In the genomic region with DNA sequence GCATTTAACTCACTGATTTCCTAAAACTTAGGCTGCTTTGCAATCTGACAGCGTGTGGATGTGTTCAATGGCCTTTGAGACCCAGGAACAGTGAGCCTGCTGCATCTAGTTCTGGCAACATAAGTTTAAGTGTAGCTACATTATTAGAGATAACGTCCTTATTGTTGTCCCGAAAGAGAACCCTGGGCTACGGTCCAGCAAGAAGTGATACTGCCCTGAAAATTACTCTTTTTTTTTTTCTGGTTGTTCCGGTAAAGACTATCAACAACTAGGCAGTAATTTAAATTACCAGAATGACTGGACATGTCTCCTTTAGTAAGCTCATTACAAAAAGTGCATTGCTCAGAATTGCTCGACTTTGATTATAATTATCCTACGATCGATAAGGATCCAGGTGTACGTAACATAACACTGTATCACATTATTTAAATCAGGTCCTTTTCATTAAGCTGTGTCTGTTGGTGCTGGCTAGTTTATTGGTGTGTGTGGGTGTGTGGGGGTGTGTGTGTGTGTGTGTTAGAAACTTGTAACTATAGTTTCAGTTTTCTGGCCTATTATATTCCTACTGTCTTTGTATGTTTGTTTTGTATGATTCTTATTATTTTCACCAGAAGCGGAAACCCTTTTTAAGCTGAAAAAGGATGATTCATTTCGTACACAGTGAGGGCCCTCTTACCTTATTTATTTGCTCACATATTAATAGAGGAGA, we compare ENCODE assay signal across 9 cellular contexts. TPM values are rescaled to one million over a fixed set of nuclear protein-coding genes. Genes with fewer than 3 reads are reported as not detected.
A peak's percentile ranks its signal among the peaks of the same experiment; 100 is the strongest.
DNase-seq lines count a peak whose midpoint lies in the region; ATAC-seq, FAIRE-seq and TF ChIP-seq lines count a peak whose summit lies in the region.
"Had no signal": no experiment of that assay in that cellular context is flagged by ENCODE, and none has a peak within 500 bp of the region (broad histone marks: within the 10 kb centered on the region; RNA-seq: fewer than 3 reads in every experiment).

No MANE protein-coding gene starts in this region.

- H3K27me3 ChIP-seq in ACC112 (ENCODE audit: insufficient read depth, low read length) (no peaks in the 10 kb centered on the region), astrocyte (ENCODE audit: insufficient read depth, low read length) (no peaks in the 10 kb centered on the region)

- no peak for FAIRE-seq in astrocyte (lab: Jason Lieb, UNC)

- H3K27ac Mint-ChIP-seq in astrocyte (ENCODE audit: unreplicated experiment) (no peak overlapping the region), neural crest cell (ENCODE audit: unreplicated experiment) (no peak overlapping the region), endothelial cell (ENCODE audit: unreplicated experiment) (no peak overlapping the region)

- no peaks in the 10 kb centered on the region for H4K20me1 ChIP-seq in astrocyte (ENCODE audit: insufficient read depth, low read length)

- DNase-seq in NCI-H2029 treated with DMSO at 0.1 percent for 48 hours (lab: John Stamatoyannopoulos, UW) = peak; percentile 68
- peak; percentile 32 for DNase-seq in astrocyte (ENCODE audit: low read depth)
- no peak for DNase-seq in neural crest cell (ENCODE audit: low read depth, low spot score)
- no peak for DNase-seq in endothelial cell (ENCODE audit: low spot score)
- DNase-seq in SK-N-DZ (ENCODE audit: low spot score) = no peak
- DNase-seq in activated CD8-positive, alpha-beta memory T cell treated with anti-CD3 and anti-CD28 coated beads, Interleukin-2, amount 50 U/mL, for 48 hours = no peak

- TF ChIP-seq CTCF in astrocyte (IDR thresholded peaks at IDR 0.05; ENCODE audit: insufficient read depth, low read depth, low read length) (no peak), neural crest cell (conservative IDR thresholded peaks at IDR 0.05) (no peak), endothelial cell (IDR thresholded peaks at IDR 0.05; ENCODE audit: unreplicated experiment) (no peak)

- H3K9ac ChIP-seq in astrocyte (ENCODE audit: low read length) = peak overlapping the region; percentile 43

- peak overlapping the region; percentile 47 for H3K4me2 ChIP-seq in astrocyte (ENCODE audit: low read length)

- H3K27ac ChIP-seq in ACC112 (ENCODE audit: low read depth, low read length) (no peak overlapping the region), astrocyte (ENCODE audit: low read depth, low read length) (no peak overlapping the region)

- no peaks in the 10 kb centered on the region for H3K4me1 ChIP-seq in ACC112 (ENCODE audit: control insufficient read depth, insufficient read depth, low read length, unreplicated experiment)
- H3K4me1 ChIP-seq in astrocyte (ENCODE audit: insufficient read depth, low read length) = no peaks in the 10 kb centered on the region

- H3K9me3 Mint-ChIP-seq in astrocyte (ENCODE audit: unreplicated experiment) (no peaks in the 10 kb centered on the region), neural crest cell (no peaks in the 10 kb centered on the region), endothelial cell (ENCODE audit: unreplicated experiment) (no peaks in the 10 kb centered on the region)

- H3K27me3 Mint-ChIP-seq in astrocyte (ENCODE audit: low read depth, unreplicated experiment) = peaks cover 29% of the 10 kb centered on the region
- H3K27me3 Mint-ChIP-seq in neural crest cell (ENCODE audit: low read depth) = peaks cover 60% of the 10 kb centered on the region
- peaks cover 7% of the 10 kb centered on the region for H3K27me3 Mint-ChIP-seq in endothelial cell (ENCODE audit: unreplicated experiment)

- H2AFZ ChIP-seq in ACC112 (ENCODE audit: low read length, unreplicated experiment) (no peak overlapping the region), astrocyte (ENCODE audit: low read depth, low read length) (peak overlapping the region; percentile 29)

- no peak for ATAC-seq in HG02852 (IDR thresholded peaks at IDR 0.05; ENCODE audit: unreplicated experiment)

- H3K36me3 Mint-ChIP-seq in astrocyte (ENCODE audit: low read depth, unreplicated experiment) (no peaks in the 10 kb centered on the region), neural crest cell (ENCODE audit: low read depth) (peaks cover 2% of the 10 kb centered on the region), endothelial cell (ENCODE audit: low read depth, unreplicated experiment) (no peaks in the 10 kb centered on the region)

- H3K4me3 ChIP-seq in ACC112 (ENCODE audit: low read depth, low read length) = peak overlapping the region; percentile 76
- H3K4me3 ChIP-seq in astrocyte (ENCODE audit: insufficient read depth, low read depth, low read length) = no peak overlapping the region
- H3K4me3 ChIP-seq: lung had no signal

- H3K4me3 Mint-ChIP-seq in astrocyte (ENCODE audit: unreplicated experiment) = no peak overlapping the region
- H3K4me3 Mint-ChIP-seq in neural crest cell = peak overlapping the region; percentile 97
- no peak overlapping the region for H3K4me3 Mint-ChIP-seq in endothelial cell (ENCODE audit: unreplicated experiment)

- H3K36me3 ChIP-seq in ACC112 (ENCODE audit: insufficient read depth, low read length) (no peaks in the 10 kb centered on the region), astrocyte (ENCODE audit: insufficient read depth, low read length) (no peaks in the 10 kb centered on the region)

- H3K9me3 ChIP-seq in astrocyte (ENCODE audit: insufficient read depth, low read depth, low read length) = no peaks in the 10 kb centered on the region

- H3K79me2 ChIP-seq in ACC112 (ENCODE audit: control insufficient read depth, insufficient read depth, low read length, unreplicated experiment) (no peaks in the 10 kb centered on the region), astrocyte (ENCODE audit: insufficient read depth, low read length) (no peaks in the 10 kb centered on the region)

- H3K4me1 Mint-ChIP-seq in astrocyte (ENCODE audit: low read depth, unreplicated experiment) = peaks cover 5% of the 10 kb centered on the region
- H3K4me1 Mint-ChIP-seq in neural crest cell = peaks cover 44% of the 10 kb centered on the region
- H3K4me1 Mint-ChIP-seq in endothelial cell (ENCODE audit: unreplicated experiment) = peaks cover 35% of the 10 kb centered on the region

RNA-seq across cellular contexts. Expression of a gene that starts 3.0 kb away (rescaled TPM):
- total RNA-seq in astrocyte (0.72 and 1.2 TPM in 2 replicates), neural crest cell (6.4 and 8.5 TPM in 2 replicates), endothelial cell (ENCODE audit: unreplicated experiment) (2.3 TPM)
- 1.9 and 3.5 TPM in 2 replicates for polyA plus RNA-seq in SK-N-DZ (2014; cell fraction: cytosol; rRNA removed)
- polyA plus RNA-seq in SK-N-DZ (2014; cell fraction: nucleus; rRNA removed) = 1.4 and 3.7 TPM in 2 replicates

Comparison
In these comparisons a context has a peak if more than half of its experiments do, and no peak if none do; other contexts are left out.
1. DNase-seq: peak in NCI-H2029 treated with DMSO at 0.1 percent for 48 hours (single experiment) and astrocyte (single experiment); none in neural crest cell (single experiment), endothelial cell (single experiment), SK-N-DZ (single experiment) and activated CD8-positive, alpha-beta memory T cell treated with anti-CD3 and anti-CD28 coated beads, Interleukin-2, amount 50 U/mL, for 48 hours (single experiment).